ENCODE assay signal across 1 cellular context in the genomic region with DNA sequence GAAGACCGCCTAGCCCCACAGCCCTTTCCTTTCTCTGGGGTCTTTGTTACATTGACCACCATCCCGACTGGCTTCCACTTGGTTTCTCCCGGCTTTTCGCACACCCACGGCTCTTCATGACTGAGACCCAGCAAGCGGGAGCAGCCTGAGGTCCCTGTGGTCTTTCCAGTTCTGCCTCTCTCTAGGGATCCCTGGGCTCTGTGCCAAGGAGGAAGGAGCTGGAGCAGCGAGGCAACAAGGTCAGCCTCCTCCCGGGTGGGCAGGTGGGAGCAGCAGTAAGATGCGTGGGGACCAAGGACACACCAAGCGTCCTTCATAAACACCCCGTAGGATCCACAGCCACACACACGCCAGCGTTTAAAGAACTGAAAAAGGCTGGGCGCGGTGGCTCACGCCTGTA.
TF ChIP-seq lines count a peak whose summit lies in the region.

No MANE protein-coding gene starts in this region.

TF ChIP-seq in HCT116, 20 proteins besides CTCF, POLR2A, EP300 and RAD21:
- TF ChIP-seq POLR2AphosphoS5 (IDR thresholded peaks at IDR 0.05; ENCODE audit: low read depth, low read length) (0 out of 2 replicates have a peak, but pooled peaks have one; percentile 25), YY1 (IDR thresholded peaks at IDR 0.05; ENCODE audit: extremely low read depth, insufficient replicate concordance, low read depth, low read length) (no peak), EZH2phosphoT487 (IDR thresholded peaks at IDR 0.05; ENCODE audit: borderline replicate concordance) (no peak)
